ENCODE assay signal across 20 cellular contexts in genomic region chrX:17984415-17984814, GRCh38.
"Had no signal": no experiment of that assay in that cellular context is flagged by ENCODE, and none has a peak within 500 bp of the region (broad histone marks: within the 10 kb centered on the region; RNA-seq: fewer than 3 reads in every experiment).

No MANE protein-coding gene starts in this region.

- ATAC-seq: activated T-helper 17 cell treated with anti-CD3 and anti-CD28 coated beads, Interleukin-2, amount 50 U/mL, for 72 hours; PC-3 had no signal

- DNase-seq: activated CD4-positive, alpha-beta memory T cell treated with anti-CD3 and anti-CD28 coated beads, Interleukin-2, amount 10 ng/mL, durations not matched to agents 7 days and 5 days; activated CD4-positive, alpha-beta T cell treated with anti-CD3 and anti-CD28 coated beads, Interleukin-2, amount 50 U/mL, for 1 hour; activated CD4-positive, CD25-positive, alpha-beta regulatory T cell; activated gamma-delta T cell; activated naive CD4-positive, alpha-beta T cell treated with anti-CD3 and anti-CD28 coated beads for 36 hours; activated T-cell treated with anti-CD3 and anti-CD28 coated beads for 4 hours; activated T-cell treated with anti-CD3 and anti-CD28 coated beads, Interleukin-2, amount 50 U/mL, for 48 hours; amygdala; cortex of kidney; MG63; MV-4-11; NCI-H1092 treated with DMSO at 0.1 percent for 48 hours; NCI-H1436 treated with DMSO at 0.1 percent for 48 hours; NCI-H2029; NCI-H446; NCI-H82; PC-3; SK-N-SH; T-helper 1 cell had no signal
